ENCODE assay signal across 8 cellular contexts in the genomic region with DNA sequence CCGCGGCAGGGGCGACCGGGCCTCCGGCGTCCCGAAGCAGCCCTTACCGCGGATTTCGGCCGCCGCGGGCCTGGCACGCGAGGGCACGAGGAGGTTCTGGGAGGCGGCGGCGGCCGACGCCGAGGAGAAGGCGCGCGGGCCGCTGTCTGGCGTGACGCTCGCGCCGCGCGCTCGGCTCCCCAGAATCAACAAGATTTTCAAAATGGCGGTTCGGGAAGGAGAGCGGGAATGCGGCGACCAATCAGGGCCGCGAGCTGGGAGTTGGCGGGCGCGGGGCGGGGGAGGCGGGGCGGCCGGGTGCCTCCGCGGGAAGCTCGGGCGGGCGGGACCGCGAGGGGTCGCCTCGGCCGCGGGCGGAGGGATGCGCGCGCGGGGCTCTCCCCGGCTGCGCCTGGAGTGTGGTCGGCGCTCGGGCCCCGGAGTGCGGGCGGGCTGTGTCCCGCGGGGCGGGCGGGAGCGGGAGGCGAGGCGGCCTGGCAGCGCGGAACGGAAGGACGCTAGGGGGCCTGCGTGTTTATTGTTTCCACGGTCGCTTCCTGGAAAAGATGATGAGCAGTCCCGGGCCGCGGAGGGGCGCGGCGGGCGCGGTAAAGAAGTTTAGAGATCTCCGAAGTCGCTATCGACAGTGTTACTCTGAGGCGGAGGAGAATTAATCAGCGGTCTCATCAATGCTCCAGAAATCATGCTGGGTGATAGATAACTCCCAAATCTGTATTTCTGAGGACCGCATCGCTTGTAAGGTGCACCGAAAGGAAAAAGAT. TPM values are rescaled to one million over a fixed set of nuclear protein-coding genes. Genes with fewer than 3 reads are reported as not detected.
DNase-seq lines count a peak whose midpoint lies in the region; ATAC-seq and TF ChIP-seq lines count a peak whose summit lies in the region.

A gene with protein sequence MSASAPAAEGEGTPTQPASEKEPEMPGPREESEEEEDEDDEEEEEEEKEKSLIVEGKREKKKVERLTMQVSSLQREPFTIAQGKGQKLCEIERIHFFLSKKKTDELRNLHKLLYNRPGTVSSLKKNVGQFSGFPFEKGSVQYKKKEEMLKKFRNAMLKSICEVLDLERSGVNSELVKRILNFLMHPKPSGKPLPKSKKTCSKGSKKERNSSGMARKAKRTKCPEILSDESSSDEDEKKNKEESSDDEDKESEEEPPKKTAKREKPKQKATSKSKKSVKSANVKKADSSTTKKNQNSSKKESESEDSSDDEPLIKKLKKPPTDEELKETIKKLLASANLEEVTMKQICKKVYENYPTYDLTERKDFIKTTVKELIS (minus strand): TSS at position 193 of the 761 bp plus-strand sequence. CDS start 543 bp downstream, outside the sequence.

- H3K4me3 ChIP-seq in GM12875 (ENCODE audit: low read depth, low read length) = peak within 1 kb of the TSS; percentile 57
- peak within 1 kb of the TSS; percentile 75 to 100 (median 90) for H3K4me3 ChIP-seq in adrenal gland
- peak within 1 kb of the TSS; percentile 82 to 94 (median 92) for H3K4me3 ChIP-seq in upper lobe of left lung

- H3K4me1 ChIP-seq in adrenal gland (replicated peaks in 1 of 2) = peaks cover 9 to 28% of the 10 kb centered on the region in 2 donors
- peaks cover 29 to 39% (median 33%) of the 10 kb centered on the region in 4 donors for H3K4me1 ChIP-seq in upper lobe of left lung

- H3K27ac ChIP-seq in adrenal gland = peak within 1 kb of the TSS; percentile 93 to 100 (median 98)
- peak within 1 kb of the TSS; percentile 97 to 99 (median 99) for H3K27ac ChIP-seq in upper lobe of left lung

- TF ChIP-seq CTCF in GM12875 (IDR thresholded peaks at IDR 0.05; ENCODE audit: borderline replicate concordance, insufficient read depth, low read depth, low read length) = peak; percentile 53
- TF ChIP-seq CTCF in adrenal gland (IDR thresholded peaks at IDR 0.05) = peak in 5 of 6 experiments; percentile 44 to 64 (median 51)
- TF ChIP-seq CTCF in progenitor cell of endocrine pancreas (IDR thresholded peaks at IDR 0.05; ENCODE audit: unreplicated experiment) = peak; percentile 60
- TF ChIP-seq CTCF in upper lobe of left lung (IDR thresholded peaks at IDR 0.05) = peak; percentile 51 to 81 (median 64)

- peak in 1 of 4 donors; percentile 5 for TF ChIP-seq EP300 in upper lobe of left lung (IDR thresholded peaks at IDR 0.05)

- H3K9me3 Mint-ChIP-seq in progenitor cell of endocrine pancreas (ENCODE audit: low read depth) = no peaks in the 10 kb centered on the region

- peak within 1 kb of the TSS; percentile 95 for H3K4me3 Mint-ChIP-seq in progenitor cell of endocrine pancreas (ENCODE audit: low read depth)

- H3K27me3 Mint-ChIP-seq in progenitor cell of endocrine pancreas = no peaks in the 10 kb centered on the region

- H3K9me3 ChIP-seq in adrenal gland (replicated peaks in 1 of 3) (no peaks in the 10 kb centered on the region), upper lobe of left lung (peaks cover 0 to 3% (median 0%) of the 10 kb centered on the region in 4 donors)

- 0 to 1% (median 1%) methylated on average over 30 to 102 of the region's 102 CpGs for WGBS in adrenal gland, 4 donors
- 1% methylated on average over 44 of the region's 102 CpGs for WGBS in upper lobe of left lung, 2 donors

- DNase-seq in NCI-H1436 treated with DMSO at 0.1 percent for 48 hours (lab: John Stamatoyannopoulos, UW) (peak; percentile 58), adrenal gland (peak; percentile 85 to 94 (median 89)), left cardiac atrium (peak; percentile 88), progenitor cell of endocrine pancreas (ENCODE audit: low spot score, unreplicated experiment) (peak; percentile 84), upper lobe of left lung (peak; percentile 85 to 96)

- intact Hi-C loops in T-helper 1 cell treated with Interleukin-12 subunit alpha and Interleukin-12 subunit beta and Interleukin-4 antibody, amounts not matched to agents 30 ng/mL and 1 ng/mL, for 36 hours (cut with micrococcal nuclease) = loop anchor here (1.0 to 10.0 kb wide), 8 partner anchors 142 to 1940 kb away; a partner anchor contains a TSS
- intact Hi-C loops in adrenal gland (cut with DNase I) (loop anchor here (10.0 kb wide), 1 partner anchor 110 kb away; a partner anchor contains a TSS), left cardiac atrium (cut with DNase I) (loop anchor here in 1 of 2 donors (5.0 kb wide), 1 partner anchor 47 kb away; no protein-coding TSS in a partner anchor)

- H3K36me3 Mint-ChIP-seq in progenitor cell of endocrine pancreas (ENCODE audit: insufficient read depth) = peaks cover 5% of the 10 kb centered on the region

- no peaks in the 10 kb centered on the region for H3K27me3 ChIP-seq in adrenal gland
- no peaks in the 10 kb centered on the region for H3K27me3 ChIP-seq in upper lobe of left lung

- H3K27ac Mint-ChIP-seq in progenitor cell of endocrine pancreas = peak within 1 kb of the TSS; percentile 92

- ATAC-seq in HG02798 (IDR thresholded peaks at IDR 0.05; ENCODE audit: poor library complexity, unreplicated experiment) (peak; percentile 41), left cardiac atrium (peak; percentile 85 to 90), upper lobe of left lung (ENCODE audit: low FRiP score in 2 of 2) (peak; percentile 71 to 92)

- TF ChIP-seq POLR2A in adrenal gland (IDR thresholded peaks at IDR 0.05) (peak; percentile 52 to 62), upper lobe of left lung (IDR thresholded peaks at IDR 0.05) (peak in 2 of 4 donors; percentile 73 to 75)

- peaks cover 42% of the 10 kb centered on the region for H3K4me1 Mint-ChIP-seq in progenitor cell of endocrine pancreas (ENCODE audit: low read depth)

- no peaks in the 10 kb centered on the region for H3K36me3 ChIP-seq in adrenal gland (replicated peaks in 1 of 2)
- peaks cover 0 to 3% (median 0%) of the 10 kb centered on the region in 4 donors for H3K36me3 ChIP-seq in upper lobe of left lung

RNA-seq across cellular contexts. Expression of the gene that starts here (rescaled TPM):
- total RNA-seq in T-helper 1 cell treated with Interleukin-12 subunit alpha and Interleukin-12 subunit beta and Interleukin-4 antibody, amounts not matched to agents 30 ng/mL and 1 ng/mL, for 36 hours = 149 and 150 TPM in 2 replicates
- total RNA-seq in adrenal gland (10 to 100 TPM; 56.7 to 87.5 (median 61.3) TPM), left cardiac atrium (10 to 100 TPM; 72.9 to 87.2 TPM), progenitor cell of endocrine pancreas (114 and 120 TPM in 2 replicates), upper lobe of left lung (100 to 1,000 TPM in 3 of 6 donors, 10 to 100 TPM in 3; 61.5 to 170 (median 92.4) TPM)
- polyA plus RNA-seq in adrenal gland = 10 to 100 TPM; 15.7 to 67.1 (median 25.9) TPM

Comparison
In these comparisons a context has a peak if more than half of its experiments do, and no peak if none do; other contexts are left out.
1. Peak in every context shown above with its lines: DNase-seq, ATAC-seq, H3K4me3 ChIP-seq and H3K27ac ChIP-seq.